ENCODE assay signal across 18 cellular contexts in genomic region chr2:158818511-158818910, GRCh38. TPM values are rescaled to one million over a fixed set of nuclear protein-coding genes. Genes with fewer than 3 reads are reported as not detected.
A peak's percentile ranks its signal among the peaks of the same experiment; 100 is the strongest.
DNase-seq lines count a peak whose midpoint lies in the region; ATAC-seq and TF ChIP-seq lines count a peak whose summit lies in the region.
"Had no signal": no experiment of that assay in that cellular context is flagged by ENCODE, and none has a peak within 500 bp of the region (broad histone marks: within the 10 kb centered on the region; RNA-seq: fewer than 3 reads in every experiment).

No MANE protein-coding gene starts in this region.

- POLR2A ChIA-PET in SK-N-SH (lab: Yijun Ruan, JAX): no interaction called here
- POLR2A ChIA-PET in activated CD4-positive, alpha-beta memory T cell treated with anti-CD3 and anti-CD28 coated beads for 36 hours (lab: Charles Lee): no interaction called here

- H3K4me3 Mint-ChIP-seq in chondrocyte (ENCODE audit: unreplicated experiment): no peak overlapping the region
- no peak overlapping the region for H3K4me3 Mint-ChIP-seq in activated T-helper 1 cell treated with anti-CD3 and anti-CD28 coated beads, Interleukin-12 subunit alpha, Interleukin-12 subunit beta, Interleukin-2, Interleukin-4 antibody, amounts not matched to agents 30 ng/mL and 10 ng/mL and 1 ng/mL, durations not matched to agents 14 hours and 24 hours and 36 hours
- H3K4me3 Mint-ChIP-seq in activated CD4-positive, alpha-beta memory T cell treated with anti-CD3 and anti-CD28 coated beads for 36 hours: no peak overlapping the region

- intact Hi-C loops in activated T-helper 1 cell treated with anti-CD3 and anti-CD28 coated beads, Interleukin-12 subunit alpha, Interleukin-12 subunit beta, Interleukin-2, Interleukin-4 antibody, amounts not matched to agents 30 ng/mL and 10 ng/mL and 1 ng/mL, durations not matched to agents 14 hours and 24 hours and 36 hours (cut with micrococcal nuclease): no loop called here
- intact Hi-C loops in activated CD4-positive, alpha-beta memory T cell treated with anti-CD3 and anti-CD28 coated beads for 36 hours (cut with micrococcal nuclease): no loop called here

- H3K9me2 ChIP-seq in SK-N-SH: no peaks in the 10 kb centered on the region

- WGBS in SK-N-SH (ENCODE audit: low lambda C conversion rate): 39% methylated on average over 3 of the region's 3 CpGs

- H3K27me3 Mint-ChIP-seq in chondrocyte (ENCODE audit: low read depth): no peaks in the 10 kb centered on the region
- no peaks in the 10 kb centered on the region for H3K27me3 Mint-ChIP-seq in activated T-helper 1 cell treated with anti-CD3 and anti-CD28 coated beads, Interleukin-12 subunit alpha, Interleukin-12 subunit beta, Interleukin-2, Interleukin-4 antibody, amounts not matched to agents 30 ng/mL and 10 ng/mL and 1 ng/mL, durations not matched to agents 14 hours and 24 hours and 36 hours (ENCODE audit: insufficient read depth)
- peaks cover 11% of the 10 kb centered on the region for H3K27me3 Mint-ChIP-seq in activated CD4-positive, alpha-beta memory T cell treated with anti-CD3 and anti-CD28 coated beads for 36 hours

- H3K9me3 Mint-ChIP-seq in chondrocyte (ENCODE audit: low read depth): no peaks in the 10 kb centered on the region
- H3K9me3 Mint-ChIP-seq in activated T-helper 1 cell treated with anti-CD3 and anti-CD28 coated beads, Interleukin-12 subunit alpha, Interleukin-12 subunit beta, Interleukin-2, Interleukin-4 antibody, amounts not matched to agents 30 ng/mL and 10 ng/mL and 1 ng/mL, durations not matched to agents 14 hours and 24 hours and 36 hours: no peaks in the 10 kb centered on the region
- no peaks in the 10 kb centered on the region for H3K9me3 Mint-ChIP-seq in activated CD4-positive, alpha-beta memory T cell treated with anti-CD3 and anti-CD28 coated beads for 36 hours

- no peaks in the 10 kb centered on the region; a peak in 1 of 4 replicates for H3K4me1 ChIP-seq in SK-N-SH (ENCODE audit: control insufficient read depth in 1 of 2, insufficient read depth in 2 of 2, low read depth in 1 of 2, low read length in 1 of 2)
- H3K4me1 ChIP-seq: BLaER1 treated with 17β-estradiol and CSF1 and Interleukin-3, amounts not matched to agents 10 nM and 100 nM had no signal

- TF ChIP-seq CTCF in SK-N-SH (IDR thresholded peaks at IDR 0.05): no peak
- no peak for TF ChIP-seq CTCF in chondrocyte (IDR thresholded peaks at IDR 0.05)

- H3K27ac ChIP-seq in SK-N-SH (ENCODE audit: low read depth in 2 of 2, low read length in 1 of 2): no peak overlapping the region
- H3K27ac ChIP-seq: BLaER1 treated with 17β-estradiol and CSF1 and Interleukin-3, amounts not matched to agents 10 nM and 100 nM had no signal

- peaks cover 87% of the 10 kb centered on the region for H3K4me1 Mint-ChIP-seq in chondrocyte (ENCODE audit: low read depth)
- H3K4me1 Mint-ChIP-seq in activated T-helper 1 cell treated with anti-CD3 and anti-CD28 coated beads, Interleukin-12 subunit alpha, Interleukin-12 subunit beta, Interleukin-2, Interleukin-4 antibody, amounts not matched to agents 30 ng/mL and 10 ng/mL and 1 ng/mL, durations not matched to agents 14 hours and 24 hours and 36 hours (ENCODE audit: low read depth): no peaks in the 10 kb centered on the region
- no peaks in the 10 kb centered on the region for H3K4me1 Mint-ChIP-seq in activated CD4-positive, alpha-beta memory T cell treated with anti-CD3 and anti-CD28 coated beads for 36 hours (ENCODE audit: low read depth)

- H3K27me3 ChIP-seq in SK-N-SH (ENCODE audit: insufficient read depth): no peaks in the 10 kb centered on the region
- H3K27me3 ChIP-seq: BLaER1 treated with 17β-estradiol and CSF1 and Interleukin-3, amounts not matched to agents 10 nM and 100 nM had no signal

- no peaks in the 10 kb centered on the region for H3K9me3 ChIP-seq in SK-N-SH
- H3K9me3 ChIP-seq: BLaER1 treated with 17β-estradiol and CSF1 and Interleukin-3, amounts not matched to agents 10 nM and 100 nM had no signal

- peak overlapping the region; percentile 73 for H3K27ac Mint-ChIP-seq in chondrocyte (ENCODE audit: unreplicated experiment)
- H3K27ac Mint-ChIP-seq in activated T-helper 1 cell treated with anti-CD3 and anti-CD28 coated beads, Interleukin-12 subunit alpha, Interleukin-12 subunit beta, Interleukin-2, Interleukin-4 antibody, amounts not matched to agents 30 ng/mL and 10 ng/mL and 1 ng/mL, durations not matched to agents 14 hours and 24 hours and 36 hours: no peak overlapping the region
- H3K27ac Mint-ChIP-seq in activated CD4-positive, alpha-beta memory T cell treated with anti-CD3 and anti-CD28 coated beads for 36 hours: no peak overlapping the region

- no peak for DNase-seq in SK-N-SH
- no peak for DNase-seq in chondrocyte (ENCODE audit: low spot score)
- peak; percentile 20 for DNase-seq in iris pigment epithelial cell (ENCODE audit: low read depth)
- peak; percentile 67 for DNase-seq in stromal cell of bone marrow (ENCODE audit: low read depth)
- DNase-seq in activated T-helper 1 cell treated with anti-CD3 and anti-CD28 coated beads, Interleukin-12 subunit alpha, Interleukin-12 subunit beta, Interleukin-2, Interleukin-4 antibody, amounts not matched to agents 30 ng/mL and 10 ng/mL and 1 ng/mL, durations not matched to agents 14 hours and 24 hours and 36 hours (ENCODE audit: low spot score): no peak
- no peak for DNase-seq in activated CD4-positive, alpha-beta memory T cell treated with anti-CD3 and anti-CD28 coated beads for 36 hours
- no peak for DNase-seq in GDM1 (lab: John Stamatoyannopoulos, UW)
- DNase-seq: DMS 273 treated with DMSO at 0.1 percent for 48 hours, EL, H7, Karpas-422, MM.1S, NCI-H1105, NCI-H1694 treated with DMSO at 0.1 percent for 48 hours, NCI-H510A had no signal

- H2AFZ ChIP-seq in SK-N-SH (ENCODE audit: low read depth): 0 out of 2 replicates have a peak overlapping the region, but pooled peaks have one; percentile 30

- TF ChIP-seq EP300 in SK-N-SH (IDR thresholded peaks at IDR 0.05; ENCODE audit: borderline replicate concordance in 1 of 2, low read depth in 1 of 2, low read length in 1 of 2): no peak

- no peak overlapping the region for H3K4me2 ChIP-seq in SK-N-SH
- H3K4me2 ChIP-seq: BLaER1 treated with 17β-estradiol and CSF1 and Interleukin-3, amounts not matched to agents 10 nM and 100 nM had no signal

- H3F3A ChIP-seq in SK-N-SH (replicated peaks; ENCODE audit: insufficient read depth): no peaks in the 10 kb centered on the region

- H3K36me3 ChIP-seq in SK-N-SH (replicated peaks in 1 of 2; ENCODE audit: control insufficient read depth in 1 of 2, insufficient read depth in 2 of 2, low read length in 1 of 2): no peaks in the 10 kb centered on the region
- H3K36me3 ChIP-seq: BLaER1 treated with 17β-estradiol and CSF1 and Interleukin-3, amounts not matched to agents 10 nM and 100 nM had no signal

- H4K20me1 ChIP-seq in SK-N-SH (ENCODE audit: insufficient read depth): no peaks in the 10 kb centered on the region
- H4K20me1 ChIP-seq: BLaER1 treated with 17β-estradiol and CSF1 and Interleukin-3, amounts not matched to agents 10 nM and 100 nM had no signal

- H3K9ac ChIP-seq in SK-N-SH: no peak overlapping the region
- H3K9ac ChIP-seq: BLaER1 treated with 17β-estradiol and CSF1 and Interleukin-3, amounts not matched to agents 10 nM and 100 nM had no signal

- no peak for TF ChIP-seq RAD21 in SK-N-SH (IDR thresholded peaks at IDR 0.05; ENCODE audit: low read length)

- no peaks in the 10 kb centered on the region for H3K36me3 Mint-ChIP-seq in chondrocyte (ENCODE audit: low read depth)
- H3K36me3 Mint-ChIP-seq in activated T-helper 1 cell treated with anti-CD3 and anti-CD28 coated beads, Interleukin-12 subunit alpha, Interleukin-12 subunit beta, Interleukin-2, Interleukin-4 antibody, amounts not matched to agents 30 ng/mL and 10 ng/mL and 1 ng/mL, durations not matched to agents 14 hours and 24 hours and 36 hours (ENCODE audit: low read depth): no peaks in the 10 kb centered on the region
- H3K36me3 Mint-ChIP-seq in activated CD4-positive, alpha-beta memory T cell treated with anti-CD3 and anti-CD28 coated beads for 36 hours: no peaks in the 10 kb centered on the region

- H3K4me3 ChIP-seq in SK-N-SH (ENCODE audit: low read depth in 2 of 2, low read length in 1 of 2): no peak overlapping the region
- H3K4me3 ChIP-seq: BLaER1 treated with 17β-estradiol and CSF1 and Interleukin-3, amounts not matched to agents 10 nM and 100 nM had no signal

- ATAC-seq in SK-N-SH treated with all-trans-retinoic acid at 6 μM for 48 hours: no peak

- CTCF ChIA-PET in SK-N-SH (lab: Yijun Ruan, JAX): interaction anchor here (0.7 kb wide), 1 partner anchor 9 kb away, joined by 3 read pairs; no protein-coding TSS in a partner anchor
- CTCF ChIA-PET in activated CD4-positive, alpha-beta memory T cell treated with anti-CD3 and anti-CD28 coated beads for 36 hours (lab: Charles Lee): no interaction called here

- H3K79me2 ChIP-seq in SK-N-SH (ENCODE audit: insufficient read depth): no peaks in the 10 kb centered on the region

TF ChIP-seq in SK-N-SH, 30 proteins besides CTCF, POLR2A, EP300 and RAD21 (continues in another document):
- TF ChIP-seq FOSL2 (IDR thresholded peaks at IDR 0.05; ENCODE audit: borderline replicate concordance, low read depth): no peak

TF ChIP-seq in SK-N-SH treated with all-trans-retinoic acid at 6 μM for 48 hours, 23 proteins besides CTCF, POLR2A, EP300 and RAD21 (continues in another document):
- TF ChIP-seq TCF4 (CRISPR knock-in tag; IDR thresholded peaks at IDR 0.05; ENCODE audit: borderline replicate concordance): no peak
- TF ChIP-seq, protein P1, sequence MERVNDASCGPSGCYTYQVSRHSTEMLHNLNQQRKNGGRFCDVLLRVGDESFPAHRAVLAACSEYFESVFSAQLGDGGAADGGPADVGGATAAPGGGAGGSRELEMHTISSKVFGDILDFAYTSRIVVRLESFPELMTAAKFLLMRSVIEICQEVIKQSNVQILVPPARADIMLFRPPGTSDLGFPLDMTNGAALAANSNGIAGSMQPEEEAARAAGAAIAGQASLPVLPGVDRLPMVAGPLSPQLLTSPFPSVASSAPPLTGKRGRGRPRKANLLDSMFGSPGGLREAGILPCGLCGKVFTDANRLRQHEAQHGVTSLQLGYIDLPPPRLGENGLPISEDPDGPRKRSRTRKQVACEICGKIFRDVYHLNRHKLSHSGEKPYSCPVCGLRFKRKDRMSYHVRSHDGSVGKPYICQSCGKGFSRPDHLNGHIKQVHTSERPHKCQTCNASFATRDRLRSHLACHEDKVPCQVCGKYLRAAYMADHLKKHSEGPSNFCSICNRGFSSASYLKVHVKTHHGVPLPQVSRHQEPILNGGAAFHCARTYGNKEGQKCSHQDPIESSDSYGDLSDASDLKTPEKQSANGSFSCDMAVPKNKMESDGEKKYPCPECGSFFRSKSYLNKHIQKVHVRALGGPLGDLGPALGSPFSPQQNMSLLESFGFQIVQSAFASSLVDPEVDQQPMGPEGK (CRISPR knock-in tag; IDR thresholded peaks at IDR 0.05; ENCODE audit: borderline replicate concordance): no peak

RNA-seq across cellular contexts. Expression of gene DAPL1, which starts 23.4 kb away (rescaled TPM):
- polyA plus RNA-seq in SK-N-SH (2012; rRNA removed): not detected in 2 replicates
- 0.08 TPM in 1 of 2 replicates, not detected in the other for polyA plus RNA-seq in SK-N-SH (2012; cell fraction: cytosol; rRNA removed)
- not detected in 2 replicates for polyA plus RNA-seq in SK-N-SH (2012; cell fraction: nucleus; rRNA removed)
- 0.57 to 1.4 TPM in 2 of 3 replicates, not detected in the other for total RNA-seq in chondrocyte
- not detected in 2 replicates for total RNA-seq in activated T-helper 1 cell treated with anti-CD3 and anti-CD28 coated beads, Interleukin-12 subunit alpha, Interleukin-12 subunit beta, Interleukin-2, Interleukin-4 antibody, amounts not matched to agents 30 ng/mL and 10 ng/mL and 1 ng/mL, durations not matched to agents 14 hours and 24 hours and 36 hours
- not detected for total RNA-seq in activated CD4-positive, alpha-beta memory T cell treated with anti-CD3 and anti-CD28 coated beads for 36 hours
- total RNA-seq: A172, H7 had no signal

Comparison
In these comparisons a context has a peak if more than half of its experiments do, and no peak if none do; other contexts are left out.
1. DNase-seq: peak in iris pigment epithelial cell (single experiment) and stromal cell of bone marrow (single experiment); none in SK-N-SH (single experiment), chondrocyte (single experiment), activated T-helper 1 cell treated with anti-CD3 and anti-CD28 coated beads, Interleukin-12 subunit alpha, Interleukin-12 subunit beta, Interleukin-2, Interleukin-4 antibody, amounts not matched to agents 30 ng/mL and 10 ng/mL and 1 ng/mL, durations not matched to agents 14 hours and 24 hours and 36 hours (single experiment), activated CD4-positive, alpha-beta memory T cell treated with anti-CD3 and anti-CD28 coated beads for 36 hours (single experiment) and GDM1 (single experiment).